In genomic region chr11:111918390-111919256, GRCh38 we compare ENCODE assay signal across 9 cellular contexts. TPM values are rescaled to one million over a fixed set of nuclear protein-coding genes. Genes with fewer than 3 reads are reported as not detected.
DNase-seq lines count a peak whose midpoint lies in the region; TF ChIP-seq lines count a peak whose summit lies in the region.
"Had no signal": no experiment of that assay in that cellular context is flagged by ENCODE, and none has a peak within 500 bp of the region (broad histone marks: within the 10 kb centered on the region; RNA-seq: fewer than 3 reads in every experiment).

A gene with protein sequence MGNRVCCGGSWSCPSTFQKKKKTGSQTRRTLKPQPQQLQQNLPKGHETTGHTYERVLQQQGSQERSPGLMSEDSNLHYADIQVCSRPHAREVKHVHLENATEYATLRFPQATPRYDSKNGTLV (plus strand): TSS chr11:111918913. CDS start chr11:111918973, 60 bp downstream.

- H3K36me3 ChIP-seq in MM.1S (replicated peaks; ENCODE audit: insufficient read depth, low read length) (no peaks in the 10 kb centered on the region), iPS-20b (ENCODE audit: insufficient read depth, low read depth, low read length) (no peaks in the 10 kb centered on the region), suprapubic skin (no peaks in the 10 kb centered on the region)
- H3K36me3 ChIP-seq in CD4-positive, alpha-beta memory T cell (ENCODE audit: insufficient read depth, low read length), result no peaks in the 10 kb centered on the region

- H3K4me1 Mint-ChIP-seq in CD4-positive, alpha-beta memory T cell, result no peaks in the 10 kb centered on the region
- H3K4me1 Mint-ChIP-seq in activated CD4-positive, alpha-beta memory T cell treated with anti-CD3 and anti-CD28 coated beads, Interleukin-2, amount 10 ng/mL, durations not matched to agents 7 days and 5 days, result no peaks in the 10 kb centered on the region

- H3K9ac ChIP-seq in MM.1S (ENCODE audit: low read length) (no peak within 1 kb of the TSS), iPS-20b (ENCODE audit: low read depth, low read length) (no peak within 1 kb of the TSS; the same call in 1 of the 2 replicates)

- H3K9me3 ChIP-seq in MM.1S (replicated peaks; ENCODE audit: insufficient read depth, low read length), result no peaks in the 10 kb centered on the region
- H3K9me3 ChIP-seq in iPS-20b (ENCODE audit: insufficient read depth, low read depth, low read length), result no peaks in the 10 kb centered on the region
- no peaks in the 10 kb centered on the region for H3K9me3 ChIP-seq in suprapubic skin
- H3K9me3 ChIP-seq in CD4-positive, alpha-beta memory T cell (ENCODE audit: control insufficient read depth in 1 of 2, low read length in 2 of 2), result no peaks in the 10 kb centered on the region

- POLR2A ChIA-PET in CD4-positive, alpha-beta memory T cell (lab: Charles Lee; ENCODE audit: partially characterized antibody), result interaction anchor here (1.7 kb wide), 1 partner anchor 8 kb away, joined by 5 read pairs; no protein-coding TSS in a partner anchor
- POLR2A ChIA-PET in activated CD4-positive, alpha-beta memory T cell treated with anti-CD3 and anti-CD28 coated beads, Interleukin-2, amount 10 ng/mL, durations not matched to agents 7 days and 5 days (lab: Charles Lee), result interaction anchor here (0.7 to 1.2 kb wide), 2 partner anchors 27 to 47 kb away, joined by 3 to 4 read pairs; partner anchors contain the start of gene ALG9

- no peak within 1 kb of the TSS for H3K4me2 ChIP-seq in MM.1S (ENCODE audit: low read depth, low read length)

- no peaks in the 10 kb centered on the region; the same call in 1 of the 2 replicates for H3F3A ChIP-seq in MM.1S (ENCODE audit: insufficient read depth, low read length)

- H3K9me2 ChIP-seq in MM.1S (replicated peaks; ENCODE audit: insufficient read depth, low read length), result no peaks in the 10 kb centered on the region

- no peaks in the 10 kb centered on the region for H4K20me1 ChIP-seq in MM.1S (ENCODE audit: insufficient read depth, low read length)

- TF ChIP-seq EP300 in suprapubic skin (IDR thresholded peaks at IDR 0.05), result no peak

- CTCF ChIA-PET in CD4-positive, alpha-beta memory T cell (lab: Charles Lee; ENCODE audit: partially characterized antibody), result interaction anchor here (0.9 to 1.0 kb wide), 2 partner anchors 8 to 76 kb away, joined by 3 to 5 read pairs; no protein-coding TSS in a partner anchor
- CTCF ChIA-PET in activated CD4-positive, alpha-beta memory T cell treated with anti-CD3 and anti-CD28 coated beads, Interleukin-2, amount 10 ng/mL, durations not matched to agents 7 days and 5 days (lab: Charles Lee), result interaction anchor here (1.0 to 1.5 kb wide), 2 partner anchors 9 to 13 kb away, joined by 3 read pairs; no protein-coding TSS in a partner anchor

- intact Hi-C loops in CD4-positive, alpha-beta memory T cell (cut with micrococcal nuclease), result no loop called here

- H2AFZ ChIP-seq in MM.1S (ENCODE audit: low read length), result no peak within 1 kb of the TSS

- H3K4me3 ChIP-seq in MM.1S (ENCODE audit: low read length) (no peak within 1 kb of the TSS), iPS-20b (ENCODE audit: low read length) (peak within 1 kb of the TSS; percentile 33; the same call in 1 of the 2 replicates), suprapubic skin (peak within 1 kb of the TSS; percentile 27)
- no peak within 1 kb of the TSS for H3K4me3 ChIP-seq in CD4-positive, alpha-beta memory T cell (ENCODE audit: low read length in 2 of 2)

- peak within 1 kb of the TSS in 1 of 8 donors; percentile 26 for H3K4me3 Mint-ChIP-seq in CD4-positive, alpha-beta memory T cell
- no peak within 1 kb of the TSS for H3K4me3 Mint-ChIP-seq in activated CD4-positive, alpha-beta memory T cell treated with anti-CD3 and anti-CD28 coated beads, Interleukin-2, amount 10 ng/mL, durations not matched to agents 7 days and 5 days

- TF ChIP-seq CTCF in MM.1S (IDR thresholded peaks at IDR 0.05; ENCODE audit: low read length) (no peak), suprapubic skin (IDR thresholded peaks at IDR 0.05) (no peak)

- H3K27ac ChIP-seq in MM.1S (ENCODE audit: low read length) (no peak within 1 kb of the TSS), iPS-20b (ENCODE audit: low read length) (no peak within 1 kb of the TSS), suprapubic skin (peak within 1 kb of the TSS; percentile 86)
- H3K27ac ChIP-seq in CD4-positive, alpha-beta memory T cell (ENCODE audit: low read depth, low read length), result no peak within 1 kb of the TSS

- H3K4me1 ChIP-seq in MM.1S (ENCODE audit: low read length), result no peaks in the 10 kb centered on the region
- H3K4me1 ChIP-seq in iPS-20b (ENCODE audit: insufficient read depth, low read length), result peaks cover 6% of the 10 kb centered on the region; the same call in 1 of the 2 replicates
- peaks cover 38% of the 10 kb centered on the region for H3K4me1 ChIP-seq in suprapubic skin
- H3K4me1 ChIP-seq in CD4-positive, alpha-beta memory T cell (ENCODE audit: insufficient read depth, low read length), result no peaks in the 10 kb centered on the region

- WGBS in suprapubic skin, result 30% methylated on average over 14 of the region's 19 CpGs

- H3K27me3 Mint-ChIP-seq in CD4-positive, alpha-beta memory T cell, result peaks cover 26 to 35% of the 10 kb centered on the region in 2 donors
- peaks cover 46% of the 10 kb centered on the region for H3K27me3 Mint-ChIP-seq in activated CD4-positive, alpha-beta memory T cell treated with anti-CD3 and anti-CD28 coated beads, Interleukin-2, amount 10 ng/mL, durations not matched to agents 7 days and 5 days

- DNase-seq in MM.1S (peak; percentile 27), SHP77 treated with DMSO at 0.1 percent for 48 hours (lab: John Stamatoyannopoulos, UW) (peak; percentile 82), suprapubic skin (ENCODE audit: low spot score in 2 of 2) (peak in 1 of 2 donors; percentile 75), H4 (ENCODE audit: low spot score) (no peak)
- DNase-seq in CD4-positive, alpha-beta memory T cell, result no peak
- no peak for DNase-seq in activated CD4-positive, alpha-beta memory T cell treated with anti-CD3 and anti-CD28 coated beads, Interleukin-2, amount 10 ng/mL, durations not matched to agents 7 days and 5 days
- no peak for DNase-seq in effector CD4-positive, alpha-beta T cell
- DNase-seq: activated effector memory CD4-positive, alpha-beta T cell treated with anti-CD3 and anti-CD28 coated beads, Interleukin-2, amount 50 U/mL, for 16 hours had no signal

- H3K9me3 Mint-ChIP-seq in CD4-positive, alpha-beta memory T cell, result no peaks in the 10 kb centered on the region
- no peaks in the 10 kb centered on the region for H3K9me3 Mint-ChIP-seq in activated CD4-positive, alpha-beta memory T cell treated with anti-CD3 and anti-CD28 coated beads, Interleukin-2, amount 10 ng/mL, durations not matched to agents 7 days and 5 days

- no peaks in the 10 kb centered on the region for H3K36me3 Mint-ChIP-seq in CD4-positive, alpha-beta memory T cell
- H3K36me3 Mint-ChIP-seq in activated CD4-positive, alpha-beta memory T cell treated with anti-CD3 and anti-CD28 coated beads, Interleukin-2, amount 10 ng/mL, durations not matched to agents 7 days and 5 days (ENCODE audit: low read depth), result no peaks in the 10 kb centered on the region

- H3K27ac Mint-ChIP-seq in CD4-positive, alpha-beta memory T cell, result peak within 1 kb of the TSS in 2 of 7 donors; percentile 2 to 17
- no peak within 1 kb of the TSS for H3K27ac Mint-ChIP-seq in activated CD4-positive, alpha-beta memory T cell treated with anti-CD3 and anti-CD28 coated beads, Interleukin-2, amount 10 ng/mL, durations not matched to agents 7 days and 5 days

- no peaks in the 10 kb centered on the region for H3K79me2 ChIP-seq in MM.1S (ENCODE audit: low read length)

- H3K27me3 ChIP-seq in MM.1S (replicated peaks; ENCODE audit: insufficient read depth, low read length), result no peaks in the 10 kb centered on the region
- no peaks in the 10 kb centered on the region for H3K27me3 ChIP-seq in iPS-20b (ENCODE audit: insufficient read depth, low read length)
- no peaks in the 10 kb centered on the region for H3K27me3 ChIP-seq in suprapubic skin
- peaks cover 5% of the 10 kb centered on the region for H3K27me3 ChIP-seq in CD4-positive, alpha-beta memory T cell (ENCODE audit: insufficient read depth, low read length)

- TF ChIP-seq POLR2A in suprapubic skin (IDR thresholded peaks at IDR 0.05), result no peak

RNA-seq across cellular contexts. Expression of the gene that starts here (rescaled TPM):
- total RNA-seq in suprapubic skin, result 10 to 100 TPM in 1 of 4 donors, 1 to 10 TPM in 3; 7.5 to 10.4 (median 9.7) TPM
- total RNA-seq in CD4-positive, alpha-beta memory T cell, result not detected
- polyA plus RNA-seq in CD4-positive, alpha-beta memory T cell, result not detected
- not detected for total RNA-seq in activated CD4-positive, alpha-beta memory T cell treated with anti-CD3 and anti-CD28 coated beads, Interleukin-2, amount 10 ng/mL, durations not matched to agents 7 days and 5 days
- total RNA-seq in H4 (2014; rRNA removed; shearing (Covaris generic)), result not detected in 2 replicates

Comparison
In these comparisons a context has a peak if more than half of its experiments do, and no peak if none do; other contexts are left out.
1. DNase-seq: peak in MM.1S (single experiment) and SHP77 treated with DMSO at 0.1 percent for 48 hours (single experiment); none in CD4-positive, alpha-beta memory T cell (0 of 5), activated CD4-positive, alpha-beta memory T cell treated with anti-CD3 and anti-CD28 coated beads, Interleukin-2, amount 10 ng/mL, durations not matched to agents 7 days and 5 days (single experiment), effector CD4-positive, alpha-beta T cell (single experiment) and H4 (single experiment).
2. H3K4me3 ChIP-seq: peak in iPS-20b (single experiment) and suprapubic skin (single experiment); none in MM.1S (single experiment) and CD4-positive, alpha-beta memory T cell (0 of 2).